In the genomic region with DNA sequence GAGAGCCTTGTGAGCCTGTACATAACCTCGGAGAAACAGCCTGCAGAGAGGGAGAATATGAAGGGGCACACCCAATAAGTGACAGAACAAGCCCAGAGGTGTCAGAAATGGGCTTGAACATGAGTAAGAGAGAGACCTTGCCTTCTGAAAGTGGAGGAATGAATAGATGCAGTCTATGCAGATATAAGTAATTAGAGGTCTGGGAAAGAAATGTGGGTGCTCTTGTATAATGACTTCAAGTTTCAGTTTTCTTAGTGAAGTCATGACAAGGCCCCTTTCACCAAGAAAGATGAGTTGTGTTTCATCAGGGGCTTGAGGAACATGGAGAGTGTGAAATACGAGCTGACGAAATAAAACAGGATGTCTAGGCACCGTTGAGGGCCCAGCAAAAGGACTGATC, we compare ENCODE assay signal across 10 cellular contexts. TPM values are rescaled to one million over a fixed set of nuclear protein-coding genes. Genes with fewer than 3 reads are reported as not detected.
DNase-seq lines count a peak whose midpoint lies in the region; ATAC-seq, FAIRE-seq and TF ChIP-seq lines count a peak whose summit lies in the region.
"Had no signal": no experiment of that assay in that cellular context is flagged by ENCODE, and none has a peak within 500 bp of the region (broad histone marks: within the 10 kb centered on the region; RNA-seq: fewer than 3 reads in every experiment).

No MANE protein-coding gene starts in this region.

- no peak for FAIRE-seq in GM12892 (lab: Jason Lieb, UNC)

- peak overlapping the region; percentile 37 for H3K27ac ChIP-seq in caudate nucleus (ENCODE audit: low read depth, low read length)
- H3K27ac ChIP-seq: neutrophil had no signal

- no peak for TF ChIP-seq POLR2A in GM12892 (IDR thresholded peaks at IDR 0.05; ENCODE audit: low read depth, low read length)

- no peak for DNase-seq in caudate nucleus (lab: John Stamatoyannopoulos, UW)
- DNase-seq in activated gamma-delta T cell (lab: John Stamatoyannopoulos, UW), result no peak
- DNase-seq in GM12892 (ENCODE audit: insufficient read length), result no peak
- no peak for DNase-seq in NCI-H510A (lab: John Stamatoyannopoulos, UW)
- DNase-seq in SKM-1 treated with dmso at 0.1 percent for 144 hours (lab: John Stamatoyannopoulos, UW; ENCODE audit: unreplicated experiment), result no peak

- ATAC-seq in GM18519 (IDR thresholded peaks at IDR 0.05; ENCODE audit: low FRiP score, unreplicated experiment) (peak; percentile 94), GM21360 (IDR thresholded peaks at IDR 0.05; ENCODE audit: unreplicated experiment) (peak; percentile 80), HG03066 (IDR thresholded peaks at IDR 0.05; ENCODE audit: low read depth, unreplicated experiment) (peak; percentile 72)
- ATAC-seq: HCT116 had no signal

RNA-seq across cellular contexts. Expression of a gene that starts 15.1 kb away (rescaled TPM):
- 5.2 TPM for polyA plus RNA-seq in GM12892 (2012; ENCODE audit: missing spikeins)
